In genomic region chr9:131382850-131383729, GRCh38 we compare ENCODE assay signal across 9 cellular contexts. TPM values are rescaled to one million over a fixed set of nuclear protein-coding genes. Genes with fewer than 3 reads are reported as not detected.
DNase-seq lines count a peak whose midpoint lies in the region; ATAC-seq and TF ChIP-seq lines count a peak whose summit lies in the region.
"Had no signal": no experiment of that assay in that cellular context is flagged by ENCODE, and none has a peak within 500 bp of the region (broad histone marks: within the 10 kb centered on the region; RNA-seq: fewer than 3 reads in every experiment).

No MANE protein-coding gene starts in this region.

- H3K36me3 ChIP-seq in HUES6 (ENCODE audit: control insufficient read depth, insufficient read depth, low read length), result no peaks in the 10 kb centered on the region
- H3K36me3 ChIP-seq in Panc1 (ENCODE audit: control insufficient read depth, insufficient read depth, low read length), result no peaks in the 10 kb centered on the region
- no peaks in the 10 kb centered on the region for H3K36me3 ChIP-seq in fibroblast of lung (ENCODE audit: control insufficient read depth, insufficient read depth, low read length)
- H3K36me3 ChIP-seq: SJSA1 had no signal

- no peaks in the 10 kb centered on the region for H3K27me3 ChIP-seq in HUES6 (ENCODE audit: control insufficient read depth, insufficient read depth, low read length)
- H3K27me3 ChIP-seq in Panc1 (ENCODE audit: control insufficient read depth, insufficient read depth, low read length), result no peaks in the 10 kb centered on the region
- no peaks in the 10 kb centered on the region for H3K27me3 ChIP-seq in fibroblast of lung (ENCODE audit: control insufficient read depth, insufficient read depth, low read length)
- H3K27me3 ChIP-seq: SJSA1 had no signal

- no peak overlapping the region for H2AFZ ChIP-seq in fibroblast of lung (ENCODE audit: low read length)

- no peak overlapping the region for H3K9ac ChIP-seq in HUES6 (ENCODE audit: low read length)
- H3K9ac ChIP-seq in fibroblast of lung (ENCODE audit: insufficient read depth, low read length), result no peak overlapping the region

- no peak for DNase-seq in Panc1 (ENCODE audit: low read depth, low spot score)
- DNase-seq in fibroblast of lung (ENCODE audit: low read depth in 2 of 2), result peak; percentile 87 to 89
- no peak for DNase-seq in osteocyte (ENCODE audit: extremely low spot score, unreplicated experiment)
- DNase-seq in activated naive CD8-positive, alpha-beta T cell treated with anti-CD3 and anti-CD28 coated beads, Interleukin-2, amount 50 U/mL, for 24 hours, result no peak

- peaks cover 12% of the 10 kb centered on the region for H3K4me1 Mint-ChIP-seq in osteocyte (ENCODE audit: unreplicated experiment)
- no peaks in the 10 kb centered on the region for H3K4me1 Mint-ChIP-seq in activated naive CD8-positive, alpha-beta T cell treated with anti-CD3 and anti-CD28 coated beads, Interleukin-2, amount 50 U/mL, for 24 hours

- ATAC-seq in Panc1 (peak; percentile 93), GM18511 (IDR thresholded peaks at IDR 0.05; ENCODE audit: unreplicated experiment) (no peak), GM21723 (IDR thresholded peaks at IDR 0.05; ENCODE audit: unreplicated experiment) (no peak), GM19455 (IDR thresholded peaks at IDR 0.05; ENCODE audit: unreplicated experiment) (no peak)
- ATAC-seq in activated naive CD8-positive, alpha-beta T cell treated with anti-CD3 and anti-CD28 coated beads, Interleukin-2, amount 50 U/mL, for 24 hours, result no peak

- intact Hi-C loops in Panc1 (cut with micrococcal nuclease; ENCODE audit: unreplicated experiment), result no loop called here

- no peaks in the 10 kb centered on the region for H3K27me3 Mint-ChIP-seq in osteocyte (ENCODE audit: unreplicated experiment)
- no peaks in the 10 kb centered on the region for H3K27me3 Mint-ChIP-seq in activated naive CD8-positive, alpha-beta T cell treated with anti-CD3 and anti-CD28 coated beads, Interleukin-2, amount 50 U/mL, for 24 hours

- no peaks in the 10 kb centered on the region for H4K20me1 ChIP-seq in fibroblast of lung (ENCODE audit: control insufficient read depth, extremely low read depth, insufficient read depth, low read length)

- H3K4me3 Mint-ChIP-seq in osteocyte (ENCODE audit: unreplicated experiment), result no peak overlapping the region
- no peak overlapping the region for H3K4me3 Mint-ChIP-seq in activated naive CD8-positive, alpha-beta T cell treated with anti-CD3 and anti-CD28 coated beads, Interleukin-2, amount 50 U/mL, for 24 hours

- H3K9me3 Mint-ChIP-seq in osteocyte (ENCODE audit: unreplicated experiment), result no peaks in the 10 kb centered on the region
- H3K9me3 Mint-ChIP-seq in activated naive CD8-positive, alpha-beta T cell treated with anti-CD3 and anti-CD28 coated beads, Interleukin-2, amount 50 U/mL, for 24 hours, result no peaks in the 10 kb centered on the region

- H3K4me1 ChIP-seq in HUES6 (ENCODE audit: control insufficient read depth, insufficient read depth, low read length) (peaks cover 21% of the 10 kb centered on the region), Panc1 (ENCODE audit: control insufficient read depth, insufficient read depth, low read length) (peaks cover 17% of the 10 kb centered on the region), fibroblast of lung (ENCODE audit: control insufficient read depth, extremely low read depth, insufficient read depth, low read length) (peaks cover 3% of the 10 kb centered on the region)
- H3K4me1 ChIP-seq: SJSA1 had no signal

- BruUV-seq in Panc1 (replicated peaks; lab: Mats Ljungman, UMichigan), result no TSS peak

- H3K4me3 ChIP-seq in HUES6 (ENCODE audit: low read depth, low read length), result no peak overlapping the region
- no peak overlapping the region for H3K4me3 ChIP-seq in Panc1 (ENCODE audit: low read depth in 2 of 2, low read length in 2 of 2)
- H3K4me3 ChIP-seq in fibroblast of lung (replicated peaks in 1 of 4; ENCODE audit: control extremely low read depth in 1 of 4, insufficient read depth in 1 of 4, low read depth in 3 of 4, low read length in 4 of 4), result no peak overlapping the region
- H3K4me3 ChIP-seq: SJSA1 had no signal

- H3K27ac ChIP-seq in HUES6 (ENCODE audit: low read depth, low read length), result peak overlapping the region; percentile 45
- H3K27ac ChIP-seq in Panc1 (ENCODE audit: low read length), result peak overlapping the region; percentile 74
- H3K27ac ChIP-seq in fibroblast of lung (ENCODE audit: insufficient read depth, low read length), result no peak overlapping the region
- H3K27ac ChIP-seq: SJSA1 had no signal

- no peak for TF ChIP-seq CTCF in Panc1 (IDR thresholded peaks at IDR 0.05)
- no peak for TF ChIP-seq CTCF in fibroblast of lung (conservative IDR thresholded peaks at IDR 0.05 in 1 of 2, IDR thresholded peaks at IDR 0.05 in 1 of 2; ENCODE audit: low read depth in 1 of 2, low read length in 2 of 2)
- no peak for TF ChIP-seq CTCF in osteocyte (IDR thresholded peaks at IDR 0.05)

- CTCF ChIA-PET in Panc1 (lab: Charles Lee), result interaction anchor here (0.6 kb wide), 1 partner anchor 214 kb away, joined by 3 read pairs; no protein-coding TSS in a partner anchor

- H3K9me3 ChIP-seq in HUES6 (ENCODE audit: control insufficient read depth, insufficient read depth, low read depth, low read length) (no peaks in the 10 kb centered on the region), Panc1 (ENCODE audit: control insufficient read depth, insufficient read depth, low read depth, low read length) (no peaks in the 10 kb centered on the region), fibroblast of lung (ENCODE audit: control insufficient read depth, insufficient read depth, low read depth, low read length) (no peaks in the 10 kb centered on the region)
- H3K9me3 ChIP-seq: SJSA1 had no signal

- H3K4me2 ChIP-seq in fibroblast of lung (ENCODE audit: extremely low read depth, insufficient read depth, low read length), result peak overlapping the region; percentile 5

- H3K27ac Mint-ChIP-seq in osteocyte (ENCODE audit: unreplicated experiment), result peak overlapping the region; percentile 39
- H3K27ac Mint-ChIP-seq in activated naive CD8-positive, alpha-beta T cell treated with anti-CD3 and anti-CD28 coated beads, Interleukin-2, amount 50 U/mL, for 24 hours, result no peak overlapping the region

- POLR2A ChIA-PET in Panc1 (lab: Charles Lee), result interaction anchor here (0.6 kb wide), 2 partner anchors 16 to 219 kb away, joined by 3 to 5 read pairs; no protein-coding TSS in a partner anchor

- no peaks in the 10 kb centered on the region for H3K79me2 ChIP-seq in fibroblast of lung (ENCODE audit: control insufficient read depth, insufficient read depth, low read length)

- H3K36me3 Mint-ChIP-seq in osteocyte (ENCODE audit: unreplicated experiment), result no peaks in the 10 kb centered on the region
- H3K36me3 Mint-ChIP-seq in activated naive CD8-positive, alpha-beta T cell treated with anti-CD3 and anti-CD28 coated beads, Interleukin-2, amount 50 U/mL, for 24 hours (ENCODE audit: low read depth), result no peaks in the 10 kb centered on the region

- in situ Hi-C loops in Panc1 (cut with HindIII; ENCODE audit: low pct_unique_long_range_greater_than_20kb, low sequenced_read_pairs), result no loop called here

RNA-seq across cellular contexts. Expression of gene PRRC2B, which starts 10.8 kb away (rescaled TPM):
- 200 TPM for total RNA-seq in Panc1 (2021; ENCODE audit: unreplicated experiment)
- 124 TPM for polyA plus RNA-seq in Panc1 (2012; ENCODE audit: insufficient read length)
- total RNA-seq in fibroblast of lung, result 51.4 and 66.4 TPM in 2 replicates
- polyA plus RNA-seq in fibroblast of lung, result 29.7 and 29.9 TPM in 2 replicates
- polyA plus RNA-seq in fibroblast of lung (2012), result 47.1 and 74.6 TPM in 2 replicates
- polyA minus RNA-seq in fibroblast of lung (ENCODE audit: low replicate concordance), result 120 and 241 TPM in 2 replicates
- total RNA-seq in osteocyte, result 285 and 290 TPM in 2 replicates

Comparison
In these comparisons a context has a peak if more than half of its experiments do, and no peak if none do; other contexts are left out.
1. DNase-seq: peak in fibroblast of lung (2 of 2); none in Panc1 (single experiment), osteocyte (single experiment) and activated naive CD8-positive, alpha-beta T cell treated with anti-CD3 and anti-CD28 coated beads, Interleukin-2, amount 50 U/mL, for 24 hours (single experiment).